27 cellular contexts compared by ENCODE assay signal in the genomic region with DNA sequence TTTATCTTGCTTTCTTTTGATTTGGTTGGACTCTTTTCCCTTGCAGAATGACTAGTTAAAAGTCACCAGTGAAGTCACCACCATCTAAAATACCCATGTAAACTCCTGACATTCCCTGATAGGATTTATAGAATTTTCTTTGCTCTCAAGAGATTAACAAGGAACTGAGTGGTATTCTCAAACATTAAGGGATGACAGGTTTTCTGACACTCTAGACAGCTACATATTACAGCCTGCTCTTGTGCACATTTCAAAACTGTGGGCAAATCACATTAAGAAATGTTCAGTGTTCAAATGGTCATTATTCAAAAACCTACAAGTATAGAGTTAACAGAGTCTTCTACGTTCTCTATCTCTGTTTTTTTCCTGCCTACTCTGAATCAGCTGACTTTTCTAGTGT. TPM values are rescaled to one million over a fixed set of nuclear protein-coding genes. Genes with fewer than 3 reads are reported as not detected.
DNase-seq lines count a peak whose midpoint lies in the region; ATAC-seq, FAIRE-seq and TF ChIP-seq lines count a peak whose summit lies in the region.
"Had no signal": no experiment of that assay in that cellular context is flagged by ENCODE, and none has a peak within 500 bp of the region (broad histone marks: within the 10 kb centered on the region; RNA-seq: fewer than 3 reads in every experiment).

No MANE protein-coding gene starts in this region.

- H3K4me1 ChIP-seq in A549 = peaks cover 32% of the 10 kb centered on the region
- H3K4me1 ChIP-seq in hepatocyte (ENCODE audit: insufficient read depth) = peaks cover 25% of the 10 kb centered on the region
- peaks cover 0 to 56% (median 12%) of the 10 kb centered on the region in 4 donors for H3K4me1 ChIP-seq in right lobe of liver
- H3K4me1 ChIP-seq in stomach = peaks cover 0 to 23% (median 13%) of the 10 kb centered on the region in 4 donors
- H3K4me1 ChIP-seq: BLaER1 had no signal

- TF ChIP-seq POLR2A in A549 (IDR thresholded peaks at IDR 0.05; ENCODE audit: low read length) (no peak), right lobe of liver (IDR thresholded peaks at IDR 0.05) (no peak), stomach (IDR thresholded peaks at IDR 0.05) (no peak)

- H3K4me3 ChIP-seq in A549 = no peak overlapping the region
- no peak overlapping the region for H3K4me3 ChIP-seq in hepatocyte
- no peak overlapping the region for H3K4me3 ChIP-seq in right lobe of liver
- H3K4me3 ChIP-seq in stomach = no peak overlapping the region
- H3K4me3 ChIP-seq: BLaER1, GM23338, K562 had no signal

- H3K4me1 Mint-ChIP-seq in WTC11 = peaks cover 13% of the 10 kb centered on the region
- no peaks in the 10 kb centered on the region for H3K4me1 Mint-ChIP-seq in T-helper 2 cell treated with Interferon-gamma antibody and Interleukin-4, amounts not matched to agents 5 μg/mL and 100 μg/mL, for 36 hours (ENCODE audit: low read depth)

- WGBS in A549 (ENCODE audit: missing lambda C conversion rate) = 8% methylated on average over 1 of the region's 1 CpG
- WGBS in hepatocyte (ENCODE audit: low lambda C conversion rate, missing lambda C conversion rate) = 27% methylated on average over 1 of the region's 1 CpG
- WGBS in right lobe of liver (ENCODE audit: insufficient coverage, low coverage, low lambda C conversion rate, missing lambda C conversion rate) = 4% methylated on average over 1 of the region's 1 CpG
- 19 to 40% (median 30%) methylated on average over 1 of the region's 1 CpG for WGBS in stomach, 5 donors

- TF ChIP-seq RAD21 in A549 (conservative IDR thresholded peaks at IDR 0.05 in 1 of 2, IDR thresholded peaks at IDR 0.05 in 1 of 2) = no peak

- H3K27me3 ChIP-seq in hepatocyte = no peaks in the 10 kb centered on the region
- no peaks in the 10 kb centered on the region for H3K27me3 ChIP-seq in right lobe of liver
- H3K27me3 ChIP-seq in stomach = no peaks in the 10 kb centered on the region

- CTCF ChIA-PET in A549 (lab: Yijun Ruan, JAX) (interaction anchor here (0.6 to 1.0 kb wide), 2 partner anchors 65 to 827 kb away, joined by 4 to 5 read pairs; no protein-coding TSS in a partner anchor), WTC11 (lab: Charles Lee) (no interaction called here)

- TF ChIP-seq EP300 in A549 (IDR thresholded peaks at IDR 0.05) (no peak), stomach (IDR thresholded peaks at IDR 0.05) (no peak)

- H3K36me3 ChIP-seq in hepatocyte (replicated peaks; ENCODE audit: insufficient read depth, low read depth) = no peaks in the 10 kb centered on the region
- no peaks in the 10 kb centered on the region for H3K36me3 ChIP-seq in right lobe of liver
- H3K36me3 ChIP-seq in stomach = no peaks in the 10 kb centered on the region
- H3K36me3 ChIP-seq: BLaER1 had no signal

- ATAC-seq in A549 = no peak
- peak in 1 of 4 donors; percentile 4 for ATAC-seq in right lobe of liver
- no peak for ATAC-seq in WTC11
- ATAC-seq: GM23338, K562 had no signal

- no peaks in the 10 kb centered on the region for H3K9me3 ChIP-seq in A549
- H3K9me3 ChIP-seq in hepatocyte (ENCODE audit: low read depth) = no peaks in the 10 kb centered on the region
- no peaks in the 10 kb centered on the region for H3K9me3 ChIP-seq in right lobe of liver
- peaks cover 0 to 5% (median 0%) of the 10 kb centered on the region in 4 donors for H3K9me3 ChIP-seq in stomach
- H3K9me3 ChIP-seq: BLaER1 had no signal

- POLR2A ChIA-PET in A549 (lab: Yijun Ruan, JAX) = no interaction called here
- POLR2A ChIA-PET in WTC11 (lab: Charles Lee) = no interaction called here

- no peaks in the 10 kb centered on the region for H3K9me2 ChIP-seq in hepatocyte (replicated peaks; ENCODE audit: insufficient read depth)

- no peaks in the 10 kb centered on the region for H4K20me1 ChIP-seq in hepatocyte (ENCODE audit: insufficient read depth, poor library complexity, severe bottlenecking)
- H4K20me1 ChIP-seq: BLaER1 had no signal

- H3K27ac Mint-ChIP-seq in WTC11 = no peak overlapping the region
- no peak overlapping the region for H3K27ac Mint-ChIP-seq in T-helper 2 cell treated with Interferon-gamma antibody and Interleukin-4, amounts not matched to agents 5 μg/mL and 100 μg/mL, for 36 hours
- H3K27ac Mint-ChIP-seq: CD14-positive monocyte; CD4-positive, alpha-beta memory T cell; GM23338 had no signal

- H3K27ac ChIP-seq in A549 (peak overlapping the region in 1 of 2 experiments; percentile 31; a peak in 1 of 6 replicates), hepatocyte (peak overlapping the region; percentile 15), right lobe of liver (peak overlapping the region in 2 of 3 donors; percentile 11 to 62), stomach (peak overlapping the region in 3 of 5 donors; percentile 27 to 42 (median 31))
- H3K27ac ChIP-seq: 22Rv1, BLaER1, HL-60 had no signal

- no peaks in the 10 kb centered on the region for H3K27me3 Mint-ChIP-seq in WTC11 (ENCODE audit: low read depth)
- H3K27me3 Mint-ChIP-seq in T-helper 2 cell treated with Interferon-gamma antibody and Interleukin-4, amounts not matched to agents 5 μg/mL and 100 μg/mL, for 36 hours (ENCODE audit: low read depth) = peaks cover 26% of the 10 kb centered on the region

- no peak for TF ChIP-seq CTCF in A549 (IDR thresholded peaks at IDR 0.05)
- TF ChIP-seq CTCF in hepatocyte (IDR thresholded peaks at IDR 0.05; ENCODE audit: poor library complexity) = no peak
- no peak for TF ChIP-seq CTCF in right lobe of liver (IDR thresholded peaks at IDR 0.05)
- no peak for TF ChIP-seq CTCF in stomach (IDR thresholded peaks at IDR 0.05)
- no peak for TF ChIP-seq CTCF in GM10266 (IDR thresholded peaks at IDR 0.05; ENCODE audit: control insufficient read depth, insufficient read depth, low read depth, missing control alignments)
- TF ChIP-seq CTCF in WTC11 (IDR thresholded peaks at IDR 0.05) = no peak

- DNase-seq in A549 (ENCODE audit: low read depth in 1 of 2, low spot score in 1 of 2) = no peak
- DNase-seq in hepatocyte (ENCODE audit: low spot score) = no peak
- no peak for DNase-seq in right lobe of liver
- no peak for DNase-seq in stomach
- DNase-seq in GM10266 (ENCODE audit: extremely low spot score) = no peak
- no peak for DNase-seq in WTC11 (ENCODE audit: low spot score)
- no peak for DNase-seq in T-helper 2 cell treated with Interferon-gamma antibody and Interleukin-4, amounts not matched to agents 5 μg/mL and 100 μg/mL, for 36 hours (ENCODE audit: low spot score)
- DNase-seq: Calu3; CD4-positive, alpha-beta memory T cell; DMS 273 treated with DMSO at 0.1 percent for 48 hours; DMS53; DND-41; EL; HCEC 1CT; IMR-90 had no signal

- no peaks in the 10 kb centered on the region for H3K79me2 ChIP-seq in hepatocyte

- H3K4me2 ChIP-seq in A549 (peak overlapping the region; percentile 41), hepatocyte (peak overlapping the region; percentile 56)
- H3K4me2 ChIP-seq: BLaER1, GM23338 had no signal

- no peak overlapping the region for H3K4me3 Mint-ChIP-seq in WTC11
- no peak overlapping the region for H3K4me3 Mint-ChIP-seq in T-helper 2 cell treated with Interferon-gamma antibody and Interleukin-4, amounts not matched to agents 5 μg/mL and 100 μg/mL, for 36 hours
- H3K4me3 Mint-ChIP-seq: CD14-positive monocyte; CD4-positive, alpha-beta memory T cell; GM23338 had no signal

- H3K9me3 Mint-ChIP-seq in WTC11 = peaks cover 5% of the 10 kb centered on the region; the same call in 1 of the 2 replicates
- H3K9me3 Mint-ChIP-seq in T-helper 2 cell treated with Interferon-gamma antibody and Interleukin-4, amounts not matched to agents 5 μg/mL and 100 μg/mL, for 36 hours = peaks cover 5% of the 10 kb centered on the region
- H3K9me3 Mint-ChIP-seq: GM23338 had no signal

- intact Hi-C loops in right lobe of liver (cut with DNase I) (no loop called here), stomach (cut with DNase I; ENCODE audit: low total_unique reads) (no loop called here)

- FAIRE-seq in A549 (lab: Jason Lieb, UNC) = no peak
- FAIRE-seq: GM12891, H54, K562 had no signal

- H2AFZ ChIP-seq in hepatocyte = no peak overlapping the region
- H2AFZ ChIP-seq: GM23338 had no signal

- peaks cover 6% of the 10 kb centered on the region for H3K36me3 Mint-ChIP-seq in WTC11
- H3K36me3 Mint-ChIP-seq in T-helper 2 cell treated with Interferon-gamma antibody and Interleukin-4, amounts not matched to agents 5 μg/mL and 100 μg/mL, for 36 hours (ENCODE audit: low read depth) = no peaks in the 10 kb centered on the region
- H3K36me3 Mint-ChIP-seq: CD14-positive monocyte; CD4-positive, alpha-beta memory T cell had no signal

TF ChIP-seq in A549, 52 proteins besides CTCF, POLR2A, EP300 and RAD21 (continues in another document):
- TF ChIP-seq EHF (CRISPR knock-in tag; IDR thresholded peaks at IDR 0.05) (no peak), NFE2L2 (conservative IDR thresholded peaks at IDR 0.05; ENCODE audit: low read length) (no peak), CHD2 (IDR thresholded peaks at IDR 0.05; ENCODE audit: low read length, partially characterized antibody) (no peak)

TF ChIP-seq in WTC11, 78 proteins besides CTCF, POLR2A, EP300 and RAD21 (continues in another document):
- TF ChIP-seq, protein P1, sequence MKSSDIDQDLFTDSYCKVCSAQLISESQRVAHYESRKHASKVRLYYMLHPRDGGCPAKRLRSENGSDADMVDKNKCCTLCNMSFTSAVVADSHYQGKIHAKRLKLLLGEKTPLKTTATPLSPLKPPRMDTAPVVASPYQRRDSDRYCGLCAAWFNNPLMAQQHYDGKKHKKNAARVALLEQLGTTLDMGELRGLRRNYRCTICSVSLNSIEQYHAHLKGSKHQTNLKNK (CRISPR knock-in tag; IDR thresholded peaks at IDR 0.05) = no peak
- TF ChIP-seq ZNF671 (CRISPR knock-in tag; IDR thresholded peaks at IDR 0.05) (no peak), GRHL2 (CRISPR knock-in tag; IDR thresholded peaks at IDR 0.05; ENCODE audit: insufficient replicate concordance, severe bottlenecking) (no peak)

RNA-seq across cellular contexts. Expression of gene ACSM6, which starts 15.8 kb away (rescaled TPM):
- polyA plus RNA-seq in A549 (2011; rRNA removed) (not detected in 2 replicates), A549 (2017; fragmentation: RNase III; extraction: RNeasy Plus Mini Kit Qiagen cat#74134 plus additional on column Dnase treatment) (not detected in 3 replicates), hepatocyte (0.10 TPM in 1 of 2 replicates, not detected in the other), stomach (1 to 10 TPM in 1 of 3 donors, under 1 TPM in 2; 0.13 to 7.5 (median 0.68) TPM)
- polyA plus RNA-seq in A549 (2012; cell fraction: cytosol; rRNA removed) = not detected in 2 replicates
- polyA plus RNA-seq in A549 (2012; cell fraction: nucleus; rRNA removed) = not detected in 2 replicates
- polyA minus RNA-seq in A549 (2011; rRNA and poly(A)+ RNA removed) = not detected in 2 replicates
- total RNA-seq in hepatocyte (not detected in 2 replicates), right lobe of liver (under 1 TPM in 1 of 6 experiments, not detected in 5; 0.12 TPM), stomach (1 to 10 TPM in 1 of 5 donors, under 1 TPM in 1, not detected in 3; 0.58 to 7.2 TPM), WTC11 (2021) (0.11 to 0.14 TPM in 2 of 3 replicates, not detected in the other)
- total RNA-seq: A673; Calu3; CD4-positive, alpha-beta memory T cell; G401; GM23338; HT1080; IMR-90; K562 had no signal
- polyA plus RNA-seq: AG04450; CD14-positive monocyte; CD4-positive, alpha-beta memory T cell; IMR-90; K562 had no signal
